ENCODE assay signal across 9 cellular contexts in the genomic region with DNA sequence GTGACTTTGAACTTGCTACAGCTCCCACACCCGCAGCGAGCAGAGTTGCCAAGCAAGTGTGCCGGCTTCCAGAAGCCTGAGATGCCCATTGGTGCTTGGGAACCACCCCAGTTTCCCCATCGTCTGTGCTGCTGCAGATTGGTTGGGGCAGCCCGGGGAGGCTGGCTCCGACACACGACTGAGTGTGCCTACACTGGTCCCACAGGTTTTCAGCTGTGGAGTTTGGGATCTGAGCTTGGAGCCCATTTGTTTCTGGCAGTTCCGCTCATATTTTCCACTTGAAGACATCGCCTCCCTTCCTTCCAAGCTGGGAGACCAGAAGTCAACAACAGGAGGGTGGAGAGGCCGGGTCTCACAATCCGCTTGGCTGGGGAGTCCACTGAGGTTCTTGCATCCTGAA. TPM values are rescaled to one million over a fixed set of nuclear protein-coding genes. Genes with fewer than 3 reads are reported as not detected.
DNase-seq lines count a peak whose midpoint lies in the region; ATAC-seq and TF ChIP-seq lines count a peak whose summit lies in the region.
"Not testable (repeated sequence)": the region's sequence is repeated elsewhere in the genome, so short reads cannot be mapped to it uniquely, and the experiment has no call there.
"Had no signal": no experiment of that assay in that cellular context is flagged by ENCODE, and none has a peak within 500 bp of the region (broad histone marks: within the 10 kb centered on the region; RNA-seq: fewer than 3 reads in every experiment).

A gene with protein sequence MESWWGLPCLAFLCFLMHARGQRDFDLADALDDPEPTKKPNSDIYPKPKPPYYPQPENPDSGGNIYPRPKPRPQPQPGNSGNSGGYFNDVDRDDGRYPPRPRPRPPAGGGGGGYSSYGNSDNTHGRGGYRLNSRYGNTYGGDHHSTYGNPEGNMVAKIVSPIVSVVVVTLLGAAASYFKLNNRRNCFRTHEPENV (plus strand): TSS at position 173 of the 400 bp plus-strand sequence. CDS start 235 bp downstream, outside the sequence.

- H3K4me1 ChIP-seq in GM23338 (ENCODE audit: insufficient read depth); foreskin keratinocyte; smooth muscle cell (ENCODE audit: low read depth): not testable (repeated sequence)

- H2AFZ ChIP-seq in GM23338; smooth muscle cell (ENCODE audit: low read depth): not testable (repeated sequence)

- H3K9me3 ChIP-seq in SK-N-MC (ENCODE audit: low read depth, low read length); smooth muscle cell (replicated peaks; ENCODE audit: low read depth): not testable (repeated sequence)

- 88% methylated on average over 11 of the region's 11 CpGs for WGBS in smooth muscle cell (ENCODE audit: low lambda C conversion rate)

- 0 out of 2 replicates have a peak within 1 kb of the TSS, but pooled peaks have one; percentile 14 for H3K27ac ChIP-seq in GM23338 (ENCODE audit: low read depth)
- peak within 1 kb of the TSS; percentile 71; the same call in 1 of the 2 replicates for H3K27ac ChIP-seq in SK-N-MC
- peak within 1 kb of the TSS; percentile 88 for H3K27ac ChIP-seq in foreskin keratinocyte
- H3K27ac ChIP-seq in smooth muscle cell (ENCODE audit: low read depth), result peak within 1 kb of the TSS; percentile 85

- not testable (repeated sequence) for H3F3A ChIP-seq in GM23338 (replicated peaks; ENCODE audit: low read depth); smooth muscle cell (ENCODE audit: low read depth)

- not testable (repeated sequence) for H3K27me3 Mint-ChIP-seq in GM23338 (ENCODE audit: insufficient read depth, low read depth, poor library complexity)

- not testable (repeated sequence) for ATAC-seq in GM23338
- peak; percentile 89 for ATAC-seq in foreskin keratinocyte

- peak within 1 kb of the TSS; percentile 64 for H3K9ac ChIP-seq in SK-N-MC (ENCODE audit: insufficient read length)
- H3K9ac ChIP-seq in smooth muscle cell (ENCODE audit: low read depth), result not testable (repeated sequence)

- H3K27me3 ChIP-seq in GM23338 (ENCODE audit: insufficient read depth); foreskin keratinocyte; smooth muscle cell (ENCODE audit: low read depth): not testable (repeated sequence)

- not testable (repeated sequence) for TF ChIP-seq CTCF in AG09319 (IDR thresholded peaks at IDR 0.05; ENCODE audit: low read depth, low read length); GM23338 (conservative IDR thresholded peaks at IDR 0.05; ENCODE audit: low read depth in 2 of 2); epithelial cell of esophagus (IDR thresholded peaks at IDR 0.05; ENCODE audit: insufficient read depth, low read depth, low read length, missing control alignments); foreskin keratinocyte (conservative IDR thresholded peaks at IDR 0.05); smooth muscle cell (IDR thresholded peaks at IDR 0.05; ENCODE audit: borderline replicate concordance, insufficient read depth, poor library complexity, severe bottlenecking)

- H3K36me3 Mint-ChIP-seq in GM23338 (ENCODE audit: low read depth), result not testable (repeated sequence)

- H3K36me3 ChIP-seq in GM23338 (ENCODE audit: insufficient read depth); SK-N-MC (ENCODE audit: insufficient read depth, low read length); smooth muscle cell (ENCODE audit: low read depth): not testable (repeated sequence)

- H3K4me3 Mint-ChIP-seq in GM23338, result not testable (repeated sequence)

- H3K9me3 Mint-ChIP-seq in GM23338, result not testable (repeated sequence)

- not testable (repeated sequence) for H3K4me3 ChIP-seq in GM23338, smooth muscle cell
- H3K4me3 ChIP-seq in SK-N-MC (peak within 1 kb of the TSS; percentile 77), epithelial cell of esophagus (ENCODE audit: low read length) (peak within 1 kb of the TSS; percentile 26)

- H3K79me2 ChIP-seq in GM23338 (replicated peaks; ENCODE audit: insufficient read depth); smooth muscle cell (ENCODE audit: low read depth): not testable (repeated sequence)

- H3K27ac Mint-ChIP-seq in GM23338, result not testable (repeated sequence)

- DNase-seq in AG09319 (ENCODE audit: extremely low read depth, low read depth) (peak; percentile 19), epithelial cell of esophagus (ENCODE audit: low read depth) (peak; percentile 75), foreskin keratinocyte (peak; percentile 69 to 74), myocyte (ENCODE audit: low read depth) (peak; percentile 47)
- not testable (repeated sequence) for DNase-seq in GM23338 (ENCODE audit: low spot score); SK-N-MC (ENCODE audit: low read depth, low spot score); smooth muscle cell (lab: John Stamatoyannopoulos, UW; ENCODE audit: unreplicated experiment)

- not testable (repeated sequence) for H3K4me1 Mint-ChIP-seq in GM23338

- not testable (repeated sequence) for H3K9me2 ChIP-seq in GM23338 (ENCODE audit: insufficient read depth)

- not testable (repeated sequence) for H4K20me1 ChIP-seq in GM23338 (replicated peaks; ENCODE audit: insufficient read depth); smooth muscle cell (ENCODE audit: low read depth)

- not testable (repeated sequence) for H3K4me2 ChIP-seq in GM23338
- peak within 1 kb of the TSS; percentile 49 for H3K4me2 ChIP-seq in smooth muscle cell

RNA-seq across cellular contexts. Expression of the gene that starts here (rescaled TPM):
- 0.28 and 0.97 TPM in 2 replicates for total RNA-seq in GM23338 (2014; rRNA removed; shearing (Covaris generic))
- polyA plus RNA-seq in GM23338 (2016; fragmentation: Nextera tagmentation; extraction: Ambion mirVana), result 0.40 and 0.60 TPM in 2 replicates
- total RNA-seq in foreskin keratinocyte, result 17.6 and 20.4 TPM in 2 replicates
- 17.6 and 18.7 TPM in 2 replicates for polyA plus RNA-seq in foreskin keratinocyte
- total RNA-seq in myocyte, result 0.27 and 1.5 TPM in 2 replicates
- polyA plus RNA-seq in myocyte (2012), result 1.1 TPM
- 1.1 and 2.6 TPM in 2 replicates for total RNA-seq in smooth muscle cell
- polyA plus RNA-seq in smooth muscle cell, result 1.3 and 3.6 TPM in 2 replicates
- total RNA-seq: MCF 10A, RPMI7951 had no signal

Comparison
In these comparisons a context has a peak if more than half of its experiments do, and no peak if none do; other contexts are left out.
1. H3K27ac ChIP-seq: peak in every context shown above with its lines; median percentile 88 in foreskin keratinocyte; 85 in smooth muscle cell; 71 in SK-N-MC; 14 in GM23338.